ENCODE assay signal across 10 cellular contexts in the genomic region with DNA sequence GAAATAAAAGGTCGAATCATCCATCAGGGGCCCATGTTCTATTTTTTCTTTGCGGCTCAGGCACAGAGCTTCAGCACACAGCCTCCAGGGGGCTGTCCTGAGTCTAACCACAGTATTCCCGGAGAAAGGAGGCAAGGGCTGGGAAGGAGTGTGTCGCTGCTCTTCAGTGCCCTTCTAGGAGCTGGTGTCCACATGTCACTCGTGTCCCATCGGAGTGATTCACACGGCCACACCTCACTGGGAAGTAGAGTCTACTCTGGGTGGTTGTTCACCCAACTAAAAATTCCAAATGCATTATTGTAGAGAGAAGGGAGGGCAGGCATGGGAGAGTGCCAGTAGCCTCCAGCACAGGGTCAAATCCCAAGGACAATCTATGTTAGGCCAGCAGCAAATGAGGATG.
DNase-seq lines count a peak whose midpoint lies in the region; ATAC-seq and TF ChIP-seq lines count a peak whose summit lies in the region.
"Had no signal": no experiment of that assay in that cellular context is flagged by ENCODE, and none has a peak within 500 bp of the region (broad histone marks: within the 10 kb centered on the region; RNA-seq: fewer than 3 reads in every experiment).

No MANE protein-coding gene starts in this region.

- TF ChIP-seq CTCF in HFF-Myc (IDR thresholded peaks at IDR 0.05; ENCODE audit: low read depth, low read length, missing control alignments), result peak; percentile 71
- peak; percentile 37 to 51 (median 44) for TF ChIP-seq CTCF in adrenal gland (IDR thresholded peaks at IDR 0.05)
- peak; percentile 48 for TF ChIP-seq CTCF in liver (IDR thresholded peaks at IDR 0.05; ENCODE audit: low read depth, low read length, missing input control)
- TF ChIP-seq CTCF in mesothelial cell of epicardium (IDR thresholded peaks at IDR 0.05; ENCODE audit: unreplicated experiment), result no peak

- peaks cover 5% of the 10 kb centered on the region for H3K4me1 Mint-ChIP-seq in mesothelial cell of epicardium

- H3K27me3 Mint-ChIP-seq in mesothelial cell of epicardium (ENCODE audit: low read depth), result peaks cover 31% of the 10 kb centered on the region

- no peaks in the 10 kb centered on the region for H3K36me3 Mint-ChIP-seq in mesothelial cell of epicardium

- no peak overlapping the region for H3K4me3 ChIP-seq in HFF-Myc (replicated peaks; ENCODE audit: low read depth, low read length)
- H3K4me3 ChIP-seq in adrenal gland, result no peak overlapping the region
- no peak overlapping the region for H3K4me3 ChIP-seq in liver (ENCODE audit: low read depth in 1 of 3, low read length in 3 of 3)

- H3K9me3 Mint-ChIP-seq in mesothelial cell of epicardium, result no peaks in the 10 kb centered on the region
- H3K9me3 Mint-ChIP-seq: activated T-helper 1 cell treated with anti-CD3 and anti-CD28 coated beads, Interleukin-12 subunit alpha, Interleukin-12 subunit beta, Interleukin-2, Interleukin-4 antibody, amounts not matched to agents 30 ng/mL and 10 ng/mL and 1 ng/mL, durations not matched to agents 14 hours and 24 hours and 36 hours had no signal

- peak; percentile 34 to 58 for TF ChIP-seq RAD21 in liver (IDR thresholded peaks at IDR 0.05)

- H3K36me3 ChIP-seq in adrenal gland (replicated peaks in 1 of 2) (no peaks in the 10 kb centered on the region), liver (ENCODE audit: control insufficient read depth in 4 of 4, insufficient read depth in 3 of 4, low read depth in 1 of 4, low read length in 3 of 4) (no peaks in the 10 kb centered on the region)

- WGBS in adrenal gland, 4 donors, result 23 to 41% (median 35%) methylated on average over 7 of the region's 7 CpGs
- WGBS in liver, result 47% methylated on average over 7 of the region's 7 CpGs

- no peaks in the 10 kb centered on the region for H3K9me3 ChIP-seq in adrenal gland (replicated peaks in 1 of 3)
- no peaks in the 10 kb centered on the region for H3K9me3 ChIP-seq in liver (ENCODE audit: control insufficient read depth in 4 of 4, low read length in 3 of 4)

- TF ChIP-seq POLR2A in adrenal gland (IDR thresholded peaks at IDR 0.05), result no peak

- no peak overlapping the region for H3K4me3 Mint-ChIP-seq in mesothelial cell of epicardium
- H3K4me3 Mint-ChIP-seq: activated T-helper 1 cell treated with anti-CD3 and anti-CD28 coated beads, Interleukin-12 subunit alpha, Interleukin-12 subunit beta, Interleukin-2, Interleukin-4 antibody, amounts not matched to agents 30 ng/mL and 10 ng/mL and 1 ng/mL, durations not matched to agents 14 hours and 24 hours and 36 hours had no signal

- peak; percentile 28 for DNase-seq in COR-L47 (lab: John Stamatoyannopoulos, UW)
- no peak for DNase-seq in HFF-Myc (ENCODE audit: extremely low read depth, low read depth)
- DNase-seq in adrenal gland, result peak in 5 of 7 donors; percentile 35 to 61 (median 50)
- DNase-seq in cerebellar nuclear complex (lab: John Stamatoyannopoulos, UW), result no peak
- DNase-seq in mesothelial cell of epicardium (ENCODE audit: low spot score in 2 of 2, unreplicated experiment in 2 of 2), result no peak
- DNase-seq: NCI-H1436 had no signal

- no peak overlapping the region for H3K9ac ChIP-seq in liver (ENCODE audit: low read depth in 1 of 2, low read length in 2 of 2)

- no peak overlapping the region for H3K27ac Mint-ChIP-seq in mesothelial cell of epicardium
- H3K27ac Mint-ChIP-seq: activated T-helper 1 cell treated with anti-CD3 and anti-CD28 coated beads, Interleukin-12 subunit alpha, Interleukin-12 subunit beta, Interleukin-2, Interleukin-4 antibody, amounts not matched to agents 30 ng/mL and 10 ng/mL and 1 ng/mL, durations not matched to agents 14 hours and 24 hours and 36 hours had no signal

- H3K27me3 ChIP-seq in adrenal gland, result no peaks in the 10 kb centered on the region
- no peaks in the 10 kb centered on the region for H3K27me3 ChIP-seq in liver (ENCODE audit: control insufficient read depth in 4 of 4, insufficient read depth in 4 of 4, low read length in 3 of 4)

- H3K4me1 ChIP-seq in adrenal gland (replicated peaks in 1 of 2) (peaks cover 8 to 18% of the 10 kb centered on the region in 2 donors), liver (ENCODE audit: control insufficient read depth in 4 of 4, insufficient read depth in 4 of 4, low read length in 3 of 4) (peaks cover 0 to 12% (median 8%) of the 10 kb centered on the region in 4 donors)

- ATAC-seq in HG02571 (IDR thresholded peaks at IDR 0.05; ENCODE audit: unreplicated experiment) (no peak), HG03439 (IDR thresholded peaks at IDR 0.05; ENCODE audit: unreplicated experiment) (no peak)

- H3K27ac ChIP-seq in adrenal gland (no peak overlapping the region), liver (ENCODE audit: low read depth in 1 of 2, low read length in 2 of 2) (no peak overlapping the region)

- intact Hi-C loops in adrenal gland (cut with DNase I), result no loop called here

TF ChIP-seq in liver, 16 proteins besides CTCF, POLR2A, EP300 and RAD21:
- TF ChIP-seq EGR1 (IDR thresholded peaks at IDR 0.05; ENCODE audit: low read depth in 2 of 2) (no peak), YY1 (IDR thresholded peaks at IDR 0.05) (no peak), GABPA (IDR thresholded peaks at IDR 0.05 in 1 of 2, conservative IDR thresholded peaks at IDR 0.05 in 1 of 2) (no peak), REST (IDR thresholded peaks at IDR 0.05) (no peak), ZBTB33 (IDR thresholded peaks at IDR 0.05) (no peak), HNF4G (IDR thresholded peaks at IDR 0.05) (no peak), NR2F2 (IDR thresholded peaks at IDR 0.05) (no peak), JUND (IDR thresholded peaks at IDR 0.05) (no peak)
- TF ChIP-seq, protein P1, sequence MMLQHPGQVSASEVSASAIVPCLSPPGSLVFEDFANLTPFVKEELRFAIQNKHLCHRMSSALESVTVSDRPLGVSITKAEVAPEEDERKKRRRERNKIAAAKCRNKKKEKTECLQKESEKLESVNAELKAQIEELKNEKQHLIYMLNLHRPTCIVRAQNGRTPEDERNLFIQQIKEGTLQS (IDR thresholded peaks at IDR 0.05), result no peak

Comparison
In these comparisons a context has a peak if more than half of its experiments do, and no peak if none do; other contexts are left out.
1. DNase-seq: peak in COR-L47 (single experiment) and adrenal gland (5 of 7); none in HFF-Myc (single experiment), cerebellar nuclear complex (0 of 2) and mesothelial cell of epicardium (0 of 2).